ENCODE assay signal across 38 cellular contexts in the genomic region with DNA sequence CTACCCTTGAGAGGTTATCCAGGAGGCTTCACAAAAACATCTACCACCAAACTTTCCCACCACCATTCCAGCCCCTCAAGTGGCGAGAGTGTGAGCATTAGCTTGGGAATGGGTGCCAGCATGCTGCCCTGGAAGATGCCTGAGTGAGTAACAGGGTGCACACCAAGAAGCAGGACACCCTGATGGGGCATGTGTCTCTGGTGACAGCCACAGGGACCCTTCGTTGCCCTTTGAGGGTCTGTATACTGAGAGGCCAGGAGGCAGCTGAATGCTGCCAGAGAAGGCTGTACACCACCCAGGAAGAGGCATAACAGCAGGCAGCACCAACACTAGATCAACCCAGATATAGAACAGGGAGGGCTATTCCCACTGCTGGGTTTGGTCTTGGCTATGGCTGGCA.
"Had no signal": no experiment of that assay in that cellular context is flagged by ENCODE, and none has a peak within 500 bp of the region (broad histone marks: within the 10 kb centered on the region; RNA-seq: fewer than 3 reads in every experiment).

No MANE protein-coding gene starts in this region.

- DNase-seq: activated effector memory CD4-positive, alpha-beta T cell treated with anti-CD3 and anti-CD28 coated beads, Interleukin-2, amount 50 U/mL, for 16 hours; activated effector memory CD4-positive, alpha-beta T cell treated with Interleukin-2 at 50 U/mL for 16 hours; activated gamma-delta T cell; activated gamma-delta T cell treated with Interleukin-2 at 50 U/mL for 16 hours; activated naive CD4-positive, alpha-beta T cell; activated naive CD4-positive, alpha-beta T cell treated with anti-CD3 and anti-CD28 coated beads for 36 hours; activated naive CD4-positive, alpha-beta T cell treated with anti-CD3 and anti-CD28 coated beads, Interleukin-2, amount 10 ng/mL, durations not matched to agents 7 days and 5 days; activated naive CD4-positive, alpha-beta T cell treated with anti-CD3 and anti-CD28 coated beads, Interleukin-2, amount 50 U/mL, for 16 hours; activated naive CD4-positive, alpha-beta T cell treated with Interleukin-2 at 50 U/mL for 16 hours; activated naive CD8-positive, alpha-beta T cell treated with anti-CD3 and anti-CD28 coated beads for 36 hours; activated naive CD8-positive, alpha-beta T cell treated with anti-CD3 and anti-CD28 coated beads, Interleukin-2, amount 10 ng/mL, durations not matched to agents 7 days and 5 days; activated naive CD8-positive, alpha-beta T cell treated with anti-CD3 and anti-CD28 coated beads, Interleukin-2, amount 50 U/mL, for 24 hours; activated T-cell treated with anti-CD3 and anti-CD28 coated beads, Interleukin-2, amount 50 U/mL, for 1 hour; activated T-cell treated with anti-CD3 and anti-CD28 coated beads, Interleukin-2, amount 50 U/mL, for 24 hours; activated T-cell treated with anti-CD3 and anti-CD28 coated beads, Interleukin-2, amount 50 U/mL, for 4 hours; activated T-cell treated with anti-CD3 and anti-CD28 coated beads, Interleukin-2, amount 50 U/mL, for 48 hours; activated T-cell treated with anti-CD3 and anti-CD28 coated beads, Interleukin-2, amount 50 U/mL, for 72 hours; adrenal gland; amniotic stem cell; amygdala; anterior cingulate cortex; aorta; body of pancreas; brain microvascular endothelial cell; caudate nucleus; central memory CD4-positive, alpha-beta T cell; cerebellar nuclear complex had no signal

- H3K4me3 ChIP-seq: adrenal gland, ascending aorta, body of pancreas, breast epithelium, cardiac muscle cell had no signal

- H3K27me3 ChIP-seq: adrenal gland, ascending aorta, body of pancreas, brain microvascular endothelial cell, breast epithelium, cardiac muscle cell had no signal

- H3K27ac ChIP-seq: adrenal gland, ascending aorta, body of pancreas, brain microvascular endothelial cell, breast epithelium, cardiac muscle cell had no signal

- H3K4me3 Mint-ChIP-seq: activated naive CD4-positive, alpha-beta T cell treated with anti-CD3 and anti-CD28 coated beads for 36 hours; activated naive CD4-positive, alpha-beta T cell treated with anti-CD3 and anti-CD28 coated beads, Interleukin-2, amount 10 ng/mL, durations not matched to agents 7 days and 5 days; activated naive CD4-positive, alpha-beta T cell treated with anti-CD3 and anti-CD28 coated beads, Interleukin-2, amount 50 U/mL, for 24 hours; activated naive CD8-positive, alpha-beta T cell; activated naive CD8-positive, alpha-beta T cell treated with anti-CD3 and anti-CD28 coated beads for 36 hours; activated naive CD8-positive, alpha-beta T cell treated with anti-CD3 and anti-CD28 coated beads, Interleukin-2, amount 10 ng/mL, durations not matched to agents 7 days and 5 days; activated naive CD8-positive, alpha-beta T cell treated with anti-CD3 and anti-CD28 coated beads, Interleukin-2, amount 50 U/mL, for 24 hours; activated T-cell treated with anti-CD3 and anti-CD28 coated beads, Interleukin-2, amount 50 U/mL, for 24 hours; activated T-cell treated with anti-CD3 and anti-CD28 coated beads, Interleukin-2, amount 50 U/mL, for 4 hours; activated T-cell treated with anti-CD3 and anti-CD28 coated beads, Interleukin-2, amount 50 U/mL, for 72 hours; activated T-helper 1 cell treated with anti-CD3 and anti-CD28 coated beads, Interleukin-12 subunit alpha, Interleukin-12 subunit beta, Interleukin-2, Interleukin-4 antibody, amounts not matched to agents 30 ng/mL and 10 ng/mL and 1 ng/mL, durations not matched to agents 14 hours and 24 hours and 36 hours; activated T-helper 17 cell treated with anti-CD3 and anti-CD28 coated beads, Interleukin-2, amount 50 U/mL, for 72 hours; brain; central memory CD8-positive, alpha-beta T cell had no signal

- H3K4me1 ChIP-seq: adrenal gland, ascending aorta, body of pancreas, breast epithelium had no signal

- H3K36me3 Mint-ChIP-seq: activated naive CD4-positive, alpha-beta T cell treated with anti-CD3 and anti-CD28 coated beads, Interleukin-2, amount 10 ng/mL, durations not matched to agents 7 days and 5 days; activated naive CD4-positive, alpha-beta T cell treated with anti-CD3 and anti-CD28 coated beads, Interleukin-2, amount 50 U/mL, for 24 hours; activated naive CD4-positive, alpha-beta T cell treated with anti-CD3 and anti-CD28 coated beads, Interleukin-2, amount 50 U/mL, for 72 hours; activated naive CD8-positive, alpha-beta T cell; activated naive CD8-positive, alpha-beta T cell treated with anti-CD3 and anti-CD28 coated beads for 36 hours; activated naive CD8-positive, alpha-beta T cell treated with anti-CD3 and anti-CD28 coated beads, Interleukin-2, amount 10 ng/mL, durations not matched to agents 7 days and 5 days; brain had no signal

- H3K36me3 ChIP-seq: adrenal gland, ascending aorta, brain microvascular endothelial cell, breast epithelium, cardiac muscle cell had no signal

- H3K27ac Mint-ChIP-seq: activated naive CD4-positive, alpha-beta T cell treated with anti-CD3 and anti-CD28 coated beads for 36 hours; activated naive CD4-positive, alpha-beta T cell treated with anti-CD3 and anti-CD28 coated beads, Interleukin-2, amount 10 ng/mL, durations not matched to agents 7 days and 5 days; activated naive CD4-positive, alpha-beta T cell treated with anti-CD3 and anti-CD28 coated beads, Interleukin-2, amount 50 U/mL, for 24 hours; activated naive CD4-positive, alpha-beta T cell treated with anti-CD3 and anti-CD28 coated beads, Interleukin-2, amount 50 U/mL, for 72 hours; activated naive CD8-positive, alpha-beta T cell; activated naive CD8-positive, alpha-beta T cell treated with anti-CD3 and anti-CD28 coated beads for 36 hours; activated naive CD8-positive, alpha-beta T cell treated with anti-CD3 and anti-CD28 coated beads, Interleukin-2, amount 10 ng/mL, durations not matched to agents 7 days and 5 days; activated naive CD8-positive, alpha-beta T cell treated with anti-CD3 and anti-CD28 coated beads, Interleukin-2, amount 50 U/mL, for 24 hours; activated T-cell treated with anti-CD3 and anti-CD28 coated beads, Interleukin-2, amount 50 U/mL, for 24 hours; activated T-cell treated with anti-CD3 and anti-CD28 coated beads, Interleukin-2, amount 50 U/mL, for 72 hours; activated T-helper 1 cell treated with anti-CD3 and anti-CD28 coated beads, Interleukin-12 subunit alpha, Interleukin-12 subunit beta, Interleukin-2, Interleukin-4 antibody, amounts not matched to agents 30 ng/mL and 10 ng/mL and 1 ng/mL, durations not matched to agents 14 hours and 24 hours and 36 hours; activated T-helper 17 cell treated with anti-CD3 and anti-CD28 coated beads, Interleukin-2, amount 50 U/mL, for 72 hours; activated T-helper 2 cell treated with anti-CD3 and anti-CD28 coated beads, Interferon-gamma antibody, Interleukin-2, Interleukin-4, amounts not matched to agents 10 μg/mL and 5 μg/mL and 100 μg/mL, durations not matched to agents 14 hours and 24 hours and 36 hours; brain had no signal

- ATAC-seq: activated naive CD4-positive, alpha-beta T cell treated with anti-CD3 and anti-CD28 coated beads, Interleukin-2, amount 50 U/mL, for 72 hours; activated naive CD8-positive, alpha-beta T cell treated with anti-CD3 and anti-CD28 coated beads, Interleukin-2, amount 50 U/mL, for 24 hours; activated T-cell treated with anti-CD3 and anti-CD28 coated beads, Interleukin-2, amount 50 U/mL, for 4 hours; activated T-cell treated with anti-CD3 and anti-CD28 coated beads, Interleukin-2, amount 50 U/mL, for 72 hours; activated T-helper 17 cell treated with anti-CD3 and anti-CD28 coated beads, Interleukin-2, amount 50 U/mL, for 72 hours; body of pancreas had no signal

- H3K9me3 ChIP-seq: adrenal gland, ascending aorta, body of pancreas, breast epithelium had no signal

- H3K27me3 Mint-ChIP-seq: activated naive CD4-positive, alpha-beta T cell treated with anti-CD3 and anti-CD28 coated beads, Interleukin-2, amount 10 ng/mL, durations not matched to agents 7 days and 5 days; activated naive CD8-positive, alpha-beta T cell treated with anti-CD3 and anti-CD28 coated beads, Interleukin-2, amount 10 ng/mL, durations not matched to agents 7 days and 5 days; activated naive CD8-positive, alpha-beta T cell treated with anti-CD3 and anti-CD28 coated beads, Interleukin-2, amount 50 U/mL, for 24 hours had no signal

- H3K4me1 Mint-ChIP-seq: activated naive CD4-positive, alpha-beta T cell treated with anti-CD3 and anti-CD28 coated beads, Interleukin-2, amount 10 ng/mL, durations not matched to agents 7 days and 5 days; activated naive CD4-positive, alpha-beta T cell treated with anti-CD3 and anti-CD28 coated beads, Interleukin-2, amount 50 U/mL, for 24 hours; activated naive CD8-positive, alpha-beta T cell treated with anti-CD3 and anti-CD28 coated beads for 36 hours; activated naive CD8-positive, alpha-beta T cell treated with anti-CD3 and anti-CD28 coated beads, Interleukin-2, amount 10 ng/mL, durations not matched to agents 7 days and 5 days; activated naive CD8-positive, alpha-beta T cell treated with anti-CD3 and anti-CD28 coated beads, Interleukin-2, amount 50 U/mL, for 24 hours; activated T-helper 17 cell treated with anti-CD3 and anti-CD28 coated beads, Interleukin-2, amount 50 U/mL, for 72 hours; brain; central memory CD8-positive, alpha-beta T cell had no signal
